In the genomic region with DNA sequence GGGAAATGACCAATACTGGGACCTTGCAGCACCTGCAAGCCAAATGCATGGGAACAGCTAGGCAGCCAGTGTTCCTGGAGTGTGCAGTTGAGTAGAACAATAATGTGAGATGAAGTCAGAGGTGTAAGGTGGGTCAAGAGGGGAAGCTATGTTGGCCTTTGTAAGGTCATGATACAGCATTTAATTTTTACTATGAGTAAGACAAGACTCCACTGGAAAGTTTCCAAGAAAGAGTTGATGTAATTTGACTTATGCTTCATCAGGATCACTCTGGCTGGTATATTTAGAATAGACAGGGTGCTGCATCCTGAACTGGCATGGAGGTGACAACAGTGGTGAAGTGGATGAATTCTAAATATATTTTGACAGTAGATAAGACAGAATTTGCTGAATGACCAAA, we compare ENCODE assay signal across 29 cellular contexts.
"Had no signal": no experiment of that assay in that cellular context is flagged by ENCODE, and none has a peak within 500 bp of the region (broad histone marks: within the 10 kb centered on the region; RNA-seq: fewer than 3 reads in every experiment).

No MANE protein-coding gene starts in this region.

- H3K27ac Mint-ChIP-seq: activated CD4-positive, alpha-beta T cell treated with anti-CD3 and anti-CD28 coated beads, Interleukin-2, amount 10 ng/mL, durations not matched to agents 24 days and 14 days; activated CD8-positive, alpha-beta T cell treated with anti-CD3 and anti-CD28 coated beads for 36 hours; activated naive CD4-positive, alpha-beta T cell treated with anti-CD3 and anti-CD28 coated beads for 36 hours; activated naive CD8-positive, alpha-beta T cell; activated naive CD8-positive, alpha-beta T cell treated with anti-CD3 and anti-CD28 coated beads, Interleukin-2, amount 50 U/mL, for 24 hours; activated T-helper 1 cell treated with anti-CD3 and anti-CD28 coated beads, Interleukin-12 subunit alpha, Interleukin-12 subunit beta, Interleukin-2, Interleukin-4 antibody, amounts not matched to agents 30 ng/mL and 10 ng/mL and 1 ng/mL, durations not matched to agents 14 hours and 24 hours and 36 hours; T-helper 1 cell treated with Interleukin-12 subunit alpha and Interleukin-12 subunit beta and Interleukin-4 antibody, amounts not matched to agents 30 μg/mL and 1 μg/mL, for 36 hours; T-helper 2 cell treated with Interferon-gamma antibody and Interleukin-4, amounts not matched to agents 5 μg/mL and 100 μg/mL, for 36 hours had no signal

- H3K36me3 Mint-ChIP-seq: activated naive CD8-positive, alpha-beta T cell had no signal

- DNase-seq: activated CD4-positive, alpha-beta T cell treated with anti-CD3 and anti-CD28 coated beads, Interleukin-2, amount 10 ng/mL, durations not matched to agents 24 days and 14 days; activated CD4-positive, alpha-beta T cell treated with anti-CD3 and anti-CD28 coated beads, Interleukin-2, amount 50 U/mL, for 4 hours; activated CD8-positive, alpha-beta T cell treated with anti-CD3 and anti-CD28 coated beads for 36 hours; activated gamma-delta T cell treated with Interleukin-2 at 50 U/mL for 16 hours; activated naive CD4-positive, alpha-beta T cell treated with anti-CD3 and anti-CD28 coated beads for 36 hours; activated naive CD8-positive, alpha-beta T cell treated with anti-CD3 and anti-CD28 coated beads, Interleukin-2, amount 50 U/mL, for 24 hours; activated T-cell treated with anti-CD3 and anti-CD28 coated beads, Interleukin-2, amount 50 U/mL, for 4 hours; amniotic stem cell; aorta; Kasumi-1; KG1; NCI-H1092 treated with DMSO at 0.1 percent for 48 hours; NCI-H1417; NCI-H146; NCI-H187 treated with DMSO at 0.1 percent for 48 hours; NCI-H2081; NCI-H2171 treated with DMSO at 0.1 percent for 48 hours; NCI-H2227 treated with DMSO at 0.1 percent for 48 hours; NCI-H446; NCI-H524; NCI-H69; RPMI8226; SHP77 treated with DMSO at 0.1 percent for 48 hours; SK-N-SH had no signal

- H3K27me3 Mint-ChIP-seq: activated CD4-positive, alpha-beta T cell treated with anti-CD3 and anti-CD28 coated beads, Interleukin-2, amount 10 ng/mL, durations not matched to agents 24 days and 14 days; activated CD8-positive, alpha-beta T cell treated with anti-CD3 and anti-CD28 coated beads for 36 hours; activated naive CD8-positive, alpha-beta T cell; activated naive CD8-positive, alpha-beta T cell treated with anti-CD3 and anti-CD28 coated beads, Interleukin-2, amount 50 U/mL, for 24 hours had no signal

- ATAC-seq: activated CD8-positive, alpha-beta T cell treated with anti-CD3 and anti-CD28 coated beads for 36 hours; activated naive CD8-positive, alpha-beta T cell treated with anti-CD3 and anti-CD28 coated beads, Interleukin-2, amount 50 U/mL, for 24 hours; activated T-cell treated with anti-CD3 and anti-CD28 coated beads, Interleukin-2, amount 50 U/mL, for 4 hours; Panc1 had no signal

- H3K4me1 Mint-ChIP-seq: activated CD4-positive, alpha-beta T cell treated with anti-CD3 and anti-CD28 coated beads, Interleukin-2, amount 10 ng/mL, durations not matched to agents 24 days and 14 days; activated naive CD8-positive, alpha-beta T cell treated with anti-CD3 and anti-CD28 coated beads, Interleukin-2, amount 50 U/mL, for 24 hours had no signal

- H3K4me3 Mint-ChIP-seq: activated CD4-positive, alpha-beta T cell treated with anti-CD3 and anti-CD28 coated beads, Interleukin-2, amount 10 ng/mL, durations not matched to agents 24 days and 14 days; activated CD8-positive, alpha-beta T cell treated with anti-CD3 and anti-CD28 coated beads for 36 hours; activated naive CD4-positive, alpha-beta T cell treated with anti-CD3 and anti-CD28 coated beads for 36 hours; activated naive CD8-positive, alpha-beta T cell; activated naive CD8-positive, alpha-beta T cell treated with anti-CD3 and anti-CD28 coated beads, Interleukin-2, amount 50 U/mL, for 24 hours; activated T-cell treated with anti-CD3 and anti-CD28 coated beads, Interleukin-2, amount 50 U/mL, for 4 hours; activated T-helper 1 cell treated with anti-CD3 and anti-CD28 coated beads, Interleukin-12 subunit alpha, Interleukin-12 subunit beta, Interleukin-2, Interleukin-4 antibody, amounts not matched to agents 30 ng/mL and 10 ng/mL and 1 ng/mL, durations not matched to agents 14 hours and 24 hours and 36 hours; T-helper 1 cell treated with Interleukin-12 subunit alpha and Interleukin-12 subunit beta and Interleukin-4 antibody, amounts not matched to agents 30 μg/mL and 1 μg/mL, for 36 hours; T-helper 2 cell treated with Interferon-gamma antibody and Interleukin-4, amounts not matched to agents 5 μg/mL and 100 μg/mL, for 36 hours had no signal

- H3K9me3 Mint-ChIP-seq: activated T-helper 1 cell treated with anti-CD3 and anti-CD28 coated beads, Interleukin-12 subunit alpha, Interleukin-12 subunit beta, Interleukin-2, Interleukin-4 antibody, amounts not matched to agents 30 ng/mL and 10 ng/mL and 1 ng/mL, durations not matched to agents 14 hours and 24 hours and 36 hours had no signal
